Comparison of ENCODE assay signal across 22 cellular contexts in the genomic region with DNA sequence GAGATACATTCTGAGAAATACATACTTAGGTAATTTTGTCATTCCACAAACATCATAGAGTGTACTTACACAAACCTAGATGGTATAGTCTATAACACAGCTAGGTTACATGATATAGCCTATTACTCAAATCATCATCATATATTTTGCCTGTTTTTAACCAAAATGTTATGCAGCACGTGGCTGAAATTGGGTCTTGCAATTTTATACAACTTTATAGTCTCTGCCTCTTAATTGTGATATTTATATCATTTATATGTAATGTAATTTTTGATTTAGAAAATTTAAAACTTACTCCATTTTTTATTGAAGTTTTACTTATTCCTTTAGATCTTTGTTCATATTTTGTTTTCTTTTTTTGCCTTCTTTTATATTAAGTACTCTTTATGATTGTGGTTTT.
"Had no signal": no experiment of that assay in that cellular context is flagged by ENCODE, and none has a peak within 500 bp of the region (broad histone marks: within the 10 kb centered on the region; RNA-seq: fewer than 3 reads in every experiment).

No MANE protein-coding gene starts in this region.

- FAIRE-seq: RCC 7860 had no signal

- H3K27me3 ChIP-seq: SJSA1 had no signal

- H3K9me3 ChIP-seq: SJSA1 had no signal

- H3K27ac ChIP-seq: KMS-11, SJSA1, SK-N-MC had no signal

- H3K4me3 ChIP-seq: SJSA1, SK-N-MC had no signal

- DNase-seq: IMR-90, Kasumi-1, MM.1S, NCI-H1092 treated with DMSO at 0.1 percent for 48 hours, NCI-H1436, NCI-H187, NCI-H2029, NCI-H2081 treated with DMSO at 0.1 percent for 48 hours, NCI-H2171 treated with DMSO at 0.1 percent for 48 hours, NCI-H345, NCI-H446 treated with DMSO at 0.1 percent for 48 hours, NCI-H510A treated with DMSO at 0.1 percent for 48 hours, NCI-H526 treated with DMSO at 0.1 percent for 48 hours, NCI-H774, Right ventricle myocardium superior, RPMI8226, SIG-M5, SW 1271 had no signal

- H3K36me3 ChIP-seq: SJSA1 had no signal

- H3K4me2 ChIP-seq: KMS-11 had no signal

- H3K4me1 ChIP-seq: SJSA1 had no signal

- H3K9ac ChIP-seq: KMS-11 had no signal
